In the genomic region with DNA sequence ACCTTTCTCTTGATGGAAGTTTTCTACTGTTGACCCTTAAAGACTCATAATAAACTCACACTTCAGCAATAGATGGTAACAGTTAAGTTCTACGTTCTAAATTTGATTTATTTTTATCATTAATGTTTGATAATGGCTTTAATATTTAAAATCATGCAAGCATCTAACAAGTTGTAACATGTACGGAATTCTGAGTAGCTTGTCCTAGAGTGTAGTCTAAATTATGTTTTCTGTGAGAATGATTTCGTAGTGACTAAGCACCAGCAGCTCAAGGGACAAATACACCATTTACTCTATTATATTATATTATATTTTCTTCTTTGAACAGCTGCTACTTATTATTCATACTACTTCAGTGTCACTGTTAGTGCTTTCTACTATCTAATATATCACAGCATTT, we compare ENCODE assay signal across 20 cellular contexts.
A peak's percentile ranks its signal among the peaks of the same experiment; 100 is the strongest.
DNase-seq lines count a peak whose midpoint lies in the region; ATAC-seq and TF ChIP-seq lines count a peak whose summit lies in the region.
"Had no signal": no experiment of that assay in that cellular context is flagged by ENCODE, and none has a peak within 500 bp of the region (broad histone marks: within the 10 kb centered on the region; RNA-seq: fewer than 3 reads in every experiment).

No MANE protein-coding gene starts in this region.

- H3K27me3 ChIP-seq in suprapubic skin: no peaks in the 10 kb centered on the region
- H3K27me3 ChIP-seq: BLaER1, pancreas, thyroid gland had no signal

- H3K4me3 ChIP-seq in suprapubic skin: peak overlapping the region; percentile 5
- H3K4me3 ChIP-seq: BLaER1, pancreas, thyroid gland had no signal

- H3K36me3 Mint-ChIP-seq in immature natural killer cell: peaks cover 0 to 3% (median 0%) of the 10 kb centered on the region in 3 donors

- H3K36me3 ChIP-seq in suprapubic skin: no peaks in the 10 kb centered on the region
- H3K36me3 ChIP-seq: BLaER1, pancreas, thyroid gland had no signal

- DNase-seq in DMS79 treated with DMSO at 0.1 percent for 48 hours (lab: John Stamatoyannopoulos, UW) (peak; percentile 6), DMS79 (lab: John Stamatoyannopoulos, UW) (no peak), fibroblast of gingiva (ENCODE audit: low read depth) (peak; percentile 10), suprapubic skin (ENCODE audit: low spot score in 2 of 2) (no peak), Ammon's horn (ENCODE audit: low spot score) (no peak), immature natural killer cell (no peak)
- DNase-seq: activated naive CD8-positive, alpha-beta T cell treated with anti-CD3 and anti-CD28 coated beads, Interleukin-2, amount 50 U/mL, for 24 hours; Karpas-422; NCI-H1436 treated with DMSO at 0.1 percent for 48 hours; NCI-H446 treated with DMSO at 0.1 percent for 48 hours; pancreas; small intestine; thyroid gland had no signal

- no peaks in the 10 kb centered on the region for H3K9me3 ChIP-seq in suprapubic skin
- H3K9me3 ChIP-seq: BLaER1, pancreas, thyroid gland had no signal

- TF ChIP-seq EP300 in suprapubic skin (IDR thresholded peaks at IDR 0.05): no peak

- H3K4me3 Mint-ChIP-seq in immature natural killer cell: no peak overlapping the region
- H3K4me3 Mint-ChIP-seq: activated naive CD8-positive, alpha-beta T cell treated with anti-CD3 and anti-CD28 coated beads, Interleukin-2, amount 50 U/mL, for 24 hours; activated T-helper 1 cell treated with anti-CD3 and anti-CD28 coated beads, Interleukin-12 subunit alpha, Interleukin-12 subunit beta, Interleukin-2, Interleukin-4 antibody, amounts not matched to agents 30 ng/mL and 10 ng/mL and 1 ng/mL, durations not matched to agents 14 hours and 24 hours and 36 hours; T-helper 2 cell treated with Interferon-gamma antibody and Interleukin-4, amounts not matched to agents 5 μg/mL and 100 μg/mL, for 36 hours had no signal

- peak; percentile 71 for ATAC-seq in SK-N-SH treated with all-trans-retinoic acid at 6 μM for 48 hours
- ATAC-seq in HG02678 (IDR thresholded peaks at IDR 0.05; ENCODE audit: unreplicated experiment): no peak
- ATAC-seq: activated CD4-positive, CD25-positive, alpha-beta regulatory T cell treated with anti-CD3 and anti-CD28 coated beads, Interleukin-2, amount 50 U/mL, for 24 hours; activated naive CD8-positive, alpha-beta T cell treated with anti-CD3 and anti-CD28 coated beads, Interleukin-2, amount 50 U/mL, for 24 hours; pancreas had no signal

- H3K27ac ChIP-seq in suprapubic skin: no peak overlapping the region
- H3K27ac ChIP-seq: 22Rv1, BLaER1, pancreas, thyroid gland had no signal

- WGBS in suprapubic skin: 34% methylated on average over 3 of the region's 3 CpGs

- TF ChIP-seq CTCF in suprapubic skin (IDR thresholded peaks at IDR 0.05): no peak

- H3K27me3 Mint-ChIP-seq in immature natural killer cell (ENCODE audit: low read depth in 3 of 3): peaks cover 0 to 3% (median 2%) of the 10 kb centered on the region in 3 donors
- H3K27me3 Mint-ChIP-seq: activated naive CD8-positive, alpha-beta T cell treated with anti-CD3 and anti-CD28 coated beads, Interleukin-2, amount 50 U/mL, for 24 hours had no signal

- H3K4me1 ChIP-seq in suprapubic skin: peaks cover 8% of the 10 kb centered on the region
- H3K4me1 ChIP-seq: BLaER1, pancreas, thyroid gland had no signal

- no peak overlapping the region for H3K27ac Mint-ChIP-seq in immature natural killer cell
- H3K27ac Mint-ChIP-seq: activated naive CD8-positive, alpha-beta T cell treated with anti-CD3 and anti-CD28 coated beads, Interleukin-2, amount 50 U/mL, for 24 hours; activated T-helper 1 cell treated with anti-CD3 and anti-CD28 coated beads, Interleukin-12 subunit alpha, Interleukin-12 subunit beta, Interleukin-2, Interleukin-4 antibody, amounts not matched to agents 30 ng/mL and 10 ng/mL and 1 ng/mL, durations not matched to agents 14 hours and 24 hours and 36 hours; T-helper 2 cell treated with Interferon-gamma antibody and Interleukin-4, amounts not matched to agents 5 μg/mL and 100 μg/mL, for 36 hours had no signal

- no peak for TF ChIP-seq POLR2A in suprapubic skin (IDR thresholded peaks at IDR 0.05)

- H3K9me3 Mint-ChIP-seq in immature natural killer cell: peaks cover 4 to 37% (median 13%) of the 10 kb centered on the region in 6 donors
- H3K9me3 Mint-ChIP-seq: activated T-helper 1 cell treated with anti-CD3 and anti-CD28 coated beads, Interleukin-12 subunit alpha, Interleukin-12 subunit beta, Interleukin-2, Interleukin-4 antibody, amounts not matched to agents 30 ng/mL and 10 ng/mL and 1 ng/mL, durations not matched to agents 14 hours and 24 hours and 36 hours; T-helper 2 cell treated with Interferon-gamma antibody and Interleukin-4, amounts not matched to agents 5 μg/mL and 100 μg/mL, for 36 hours had no signal

- H3K4me1 Mint-ChIP-seq in immature natural killer cell: no peaks in the 10 kb centered on the region
- H3K4me1 Mint-ChIP-seq: activated naive CD8-positive, alpha-beta T cell treated with anti-CD3 and anti-CD28 coated beads, Interleukin-2, amount 50 U/mL, for 24 hours had no signal

TF ChIP-seq in SK-N-SH treated with all-trans-retinoic acid at 6 μM for 48 hours, 23 proteins besides CTCF, POLR2A, EP300 and RAD21:
- TF ChIP-seq CSDC2 (CRISPR knock-in tag; IDR thresholded peaks at IDR 0.05) (no peak), RARB (CRISPR knock-in tag; IDR thresholded peaks at IDR 0.05) (no peak)

Comparison
In these comparisons a context has a peak if more than half of its experiments do, and no peak if none do; other contexts are left out.
1. DNase-seq: peak in DMS79 treated with DMSO at 0.1 percent for 48 hours (single experiment) and fibroblast of gingiva (single experiment); none in DMS79 (single experiment), suprapubic skin (0 of 2), Ammon's horn (single experiment) and immature natural killer cell (0 of 3).